ENCODE assay signal across 8 cellular contexts in the genomic region with DNA sequence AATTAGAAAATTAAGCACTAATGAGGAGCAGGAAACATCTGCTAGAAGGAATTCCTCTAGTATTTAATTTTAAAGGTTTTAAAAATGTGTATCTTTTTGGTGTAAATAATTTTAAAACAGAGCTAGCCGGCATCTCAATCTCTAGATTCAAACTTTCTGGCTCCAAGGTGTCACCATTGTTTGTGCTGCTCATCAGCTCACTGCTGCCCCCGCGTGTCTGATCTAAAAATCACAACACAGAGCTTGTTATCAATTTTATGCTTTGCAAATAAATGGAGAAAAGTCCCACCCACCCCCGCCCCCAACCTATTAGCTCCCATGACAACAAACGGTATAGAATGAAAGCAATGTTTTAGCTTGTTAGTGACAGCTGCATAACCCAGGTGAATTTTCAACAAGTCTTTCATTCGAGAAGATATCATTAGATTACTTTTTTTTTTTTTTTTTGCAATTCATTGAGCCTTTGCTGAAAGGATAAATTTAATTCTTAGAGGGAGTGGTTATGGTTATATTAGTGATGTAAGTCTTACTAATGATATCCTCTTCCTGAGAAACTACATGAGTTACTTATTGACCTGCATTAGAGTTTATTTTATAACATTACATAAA. TPM values are rescaled to one million over a fixed set of nuclear protein-coding genes. Genes with fewer than 3 reads are reported as not detected.
DNase-seq lines count a peak whose midpoint lies in the region; ATAC-seq and FAIRE-seq lines count a peak whose summit lies in the region.

No MANE protein-coding gene starts in this region.

- peak; percentile 70 for FAIRE-seq in endometrium (lab: Jason Lieb, UNC)

- CTCF ChIA-PET in activated CD8-positive, alpha-beta memory T cell treated with anti-CD3 and anti-CD28 coated beads, Interleukin-2, amount 10 ng/mL, durations not matched to agents 7 days and 5 days (lab: Charles Lee) = interaction anchor here (0.6 to 5.4 kb wide), 52 partner anchors 9 to 699 kb away, joined by 3 to 90 read pairs (median 5); a partner anchor contains a TSS

- ATAC-seq in activated CD8-positive, alpha-beta memory T cell treated with anti-CD3 and anti-CD28 coated beads, Interleukin-2, amount 10 ng/mL, durations not matched to agents 7 days and 5 days = peak; percentile 74
- ATAC-seq in HG03378 (IDR thresholded peaks at IDR 0.05; ENCODE audit: unreplicated experiment) = no peak

- H3K36me3 Mint-ChIP-seq in activated CD8-positive, alpha-beta memory T cell treated with anti-CD3 and anti-CD28 coated beads, Interleukin-2, amount 10 ng/mL, durations not matched to agents 7 days and 5 days = no peaks in the 10 kb centered on the region

- H3K9me3 Mint-ChIP-seq in activated CD8-positive, alpha-beta memory T cell treated with anti-CD3 and anti-CD28 coated beads, Interleukin-2, amount 10 ng/mL, durations not matched to agents 7 days and 5 days (ENCODE audit: low read depth) = no peaks in the 10 kb centered on the region

- peak overlapping the region; percentile 84 for H3K4me3 Mint-ChIP-seq in activated CD8-positive, alpha-beta memory T cell treated with anti-CD3 and anti-CD28 coated beads, Interleukin-2, amount 10 ng/mL, durations not matched to agents 7 days and 5 days

- peak overlapping the region; percentile 86 for H3K27ac Mint-ChIP-seq in activated CD8-positive, alpha-beta memory T cell treated with anti-CD3 and anti-CD28 coated beads, Interleukin-2, amount 10 ng/mL, durations not matched to agents 7 days and 5 days

- DNase-seq in ELR (ENCODE audit: low read depth) (peak; percentile 86), HUDEP-2 (lab: John Stamatoyannopoulos, UW; ENCODE audit: unreplicated experiment in 76 of 76) (peak in 70 of 76 experiments; percentile 8 to 79 (median 56)), NK-92 (lab: John Stamatoyannopoulos, UW; ENCODE audit: unreplicated experiment) (peak; percentile 23), midbrain (lab: John Stamatoyannopoulos, UW) (peak; percentile 80)
- DNase-seq in activated CD8-positive, alpha-beta memory T cell treated with anti-CD3 and anti-CD28 coated beads, Interleukin-2, amount 10 ng/mL, durations not matched to agents 7 days and 5 days = peak; percentile 93
- peak; percentile 67 for DNase-seq in stimulated activated CD8-positive, alpha-beta memory T cell treated with anti-CD3 and anti-CD28 coated beads, Interleukin-15, amount 100 ng/mL, for 24 hours (ENCODE audit: low read depth)

- H3K27me3 Mint-ChIP-seq in activated CD8-positive, alpha-beta memory T cell treated with anti-CD3 and anti-CD28 coated beads, Interleukin-2, amount 10 ng/mL, durations not matched to agents 7 days and 5 days = peaks cover 3% of the 10 kb centered on the region

- H3K4me1 Mint-ChIP-seq in activated CD8-positive, alpha-beta memory T cell treated with anti-CD3 and anti-CD28 coated beads, Interleukin-2, amount 10 ng/mL, durations not matched to agents 7 days and 5 days = peaks cover 11% of the 10 kb centered on the region

RNA-seq across cellular contexts. Expression of a gene that starts 11.3 kb away (rescaled TPM):
- not detected for total RNA-seq in activated CD8-positive, alpha-beta memory T cell treated with anti-CD3 and anti-CD28 coated beads, Interleukin-2, amount 10 ng/mL, durations not matched to agents 7 days and 5 days

RNA-seq across cellular contexts. Expression of a gene that starts 29.6 kb away (rescaled TPM):
- 10 to 100 TPM; 70.8 to 71.3 TPM for total RNA-seq in activated CD8-positive, alpha-beta memory T cell treated with anti-CD3 and anti-CD28 coated beads, Interleukin-2, amount 10 ng/mL, durations not matched to agents 7 days and 5 days

Comparison
In these comparisons a context has a peak if more than half of its experiments do, and no peak if none do; other contexts are left out.
1. DNase-seq: peak in every context shown above with its lines; median percentile 93 in activated CD8-positive, alpha-beta memory T cell treated with anti-CD3 and anti-CD28 coated beads, Interleukin-2, amount 10 ng/mL, durations not matched to agents 7 days and 5 days; 86 in ELR; 80 in midbrain; 67 in stimulated activated CD8-positive, alpha-beta memory T cell treated with anti-CD3 and anti-CD28 coated beads, Interleukin-15, amount 100 ng/mL, for 24 hours; 56 in HUDEP-2; 23 in NK-92.